Comparison of ENCODE assay signal across 27 cellular contexts in genomic region chr9:98311541-98311940, GRCh38.
"Had no signal": no experiment of that assay in that cellular context is flagged by ENCODE, and none has a peak within 500 bp of the region (broad histone marks: within the 10 kb centered on the region; RNA-seq: fewer than 3 reads in every experiment).

No MANE protein-coding gene starts in this region.

- FAIRE-seq: colon, small intestine had no signal

- H2AFZ ChIP-seq: hepatocyte, parathyroid adenoma had no signal

- H3K4me3 Mint-ChIP-seq: mesothelial cell of epicardium; naive B cell; natural killer cell treated with Interleukin-12 subunit alpha and Interleukin-12 subunit beta and Interleukin-15 and Interleukin-18, amount 100 ng/mL, for 72 hours; neural crest cell; type B pancreatic cell had no signal

- ATAC-seq: gastrocnemius medialis; heart left ventricle; left cardiac atrium; left lung; mucosa of descending colon; natural killer cell treated with Interleukin-12 subunit alpha and Interleukin-12 subunit beta and Interleukin-15 and Interleukin-18, amount 100 ng/mL, for 72 hours; right lobe of liver had no signal

- H3K4me1 ChIP-seq: gastrocnemius medialis, parathyroid adenoma, tibial artery had no signal

- H3K4me3 ChIP-seq: dorsolateral prefrontal cortex, gastrocnemius medialis, heart left ventricle, hepatocyte, left lung, mucosa of descending colon, right lobe of liver, stomach, tibial artery had no signal

- H3K4me2 ChIP-seq: hepatocyte had no signal

- H3K36me3 ChIP-seq: gastrocnemius medialis, heart left ventricle, left lung, neutrophil, right lobe of liver, stomach, tibial artery had no signal

- H3K27me3 ChIP-seq: dorsolateral prefrontal cortex, gastrocnemius medialis, heart left ventricle, hepatocyte, left lung, right lobe of liver, stomach had no signal

- H3K9me3 ChIP-seq: gastrocnemius medialis, heart left ventricle, left lung, mucosa of descending colon, neutrophil, right lobe of liver, stomach, tibial artery had no signal

- H3K9me3 Mint-ChIP-seq: mesothelial cell of epicardium; naive B cell; natural killer cell treated with Interleukin-12 subunit alpha and Interleukin-12 subunit beta and Interleukin-15 and Interleukin-18, amount 100 ng/mL, for 72 hours; neural crest cell; type B pancreatic cell had no signal

- H3K9ac ChIP-seq: parathyroid adenoma had no signal

- H3K27ac Mint-ChIP-seq: mesothelial cell of epicardium; naive B cell; natural killer cell treated with Interleukin-12 subunit alpha and Interleukin-12 subunit beta and Interleukin-15 and Interleukin-18, amount 100 ng/mL, for 72 hours; progenitor cell of endocrine pancreas; type B pancreatic cell had no signal

- H3K27ac ChIP-seq: gastrocnemius medialis, heart left ventricle, hepatocyte, left lung, neutrophil, parathyroid adenoma, right lobe of liver, stomach, tibial artery had no signal

- H3K4me1 Mint-ChIP-seq: mesothelial cell of epicardium had no signal

- DNase-seq: dorsolateral prefrontal cortex; effector CD4-positive, alpha-beta T cell; gastrocnemius medialis; left cardiac atrium; left lung; mesenchymal stem cell; mucosa of descending colon; naive B cell; right lobe of liver; small intestine; stimulated activated CD4-positive, alpha-beta T cell treated with anti-CD3 and anti-CD28 coated beads, Interleukin-12 subunit alpha, Interleukin-12 subunit beta, amount 100 ng/mL, for 4 hours; stimulated activated CD4-positive, alpha-beta T cell treated with anti-CD3 and anti-CD28 coated beads, Interleukin-1b, Interleukin-23, amount 100 ng/mL, for 48 hours; stimulated activated CD4-positive, alpha-beta T cell treated with anti-CD3 and anti-CD28 coated beads, Interleukin-4, amount 100 ng/mL, for 1 hour; stimulated activated CD8-positive, alpha-beta memory T cell treated with anti-CD3 and anti-CD28 coated beads, Interleukin-4, amount 100 ng/mL, for 48 hours; stimulated activated naive CD4-positive, alpha-beta T cell; stomach; tibial artery had no signal

- H3K79me2 ChIP-seq: hepatocyte, parathyroid adenoma had no signal
